Comparison of ENCODE assay signal across 8 cellular contexts in the genomic region with DNA sequence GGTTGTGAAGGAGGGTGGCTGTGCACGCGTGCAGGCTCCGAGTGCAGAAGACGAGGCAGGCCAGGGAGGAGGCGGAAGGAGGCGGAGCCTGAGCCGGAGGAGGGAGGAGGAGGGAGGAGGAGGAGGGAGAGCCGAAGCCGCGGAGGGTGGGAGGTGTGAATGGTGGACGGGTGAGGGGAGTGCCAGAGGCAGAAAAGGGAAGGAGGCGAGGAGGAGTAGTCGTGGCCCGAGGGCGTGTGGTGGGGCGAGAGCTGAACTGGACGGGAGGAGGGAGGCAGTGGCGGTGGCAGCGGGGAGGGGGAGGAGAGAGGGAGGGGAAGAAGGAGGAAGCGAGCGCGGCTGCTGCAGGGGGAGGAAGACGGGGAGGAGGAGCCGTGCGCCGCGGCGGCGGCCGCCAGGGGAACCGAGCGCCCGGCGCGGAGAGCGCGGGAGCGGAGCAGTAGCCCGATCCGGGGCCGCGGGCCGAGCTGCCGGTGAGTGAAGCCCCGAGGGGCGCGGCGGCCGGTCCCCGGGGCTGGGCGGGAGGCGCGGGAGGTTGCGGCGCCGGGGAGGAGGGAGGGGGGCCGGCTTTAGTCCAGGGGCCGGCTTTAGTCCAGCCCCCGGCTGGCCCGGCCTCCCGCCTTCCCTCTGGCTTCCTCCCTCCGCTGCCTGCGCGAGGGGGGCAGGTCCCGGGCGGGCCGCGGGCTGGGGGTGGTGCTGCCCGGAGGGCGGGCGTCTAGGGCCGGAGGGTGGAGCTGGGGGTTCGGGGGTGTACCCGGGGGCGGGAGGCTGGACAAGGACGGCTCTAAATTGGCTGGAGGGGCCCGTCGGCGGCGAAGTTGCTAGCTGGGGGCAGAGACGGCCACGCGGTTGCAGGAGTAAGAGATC. TPM values are rescaled to one million over a fixed set of nuclear protein-coding genes. Genes with fewer than 3 reads are reported as not detected.
DNase-seq lines count a peak whose midpoint lies in the region; ATAC-seq and TF ChIP-seq lines count a peak whose summit lies in the region.

A gene (plus strand): TSS at position 815 of the 867 bp plus-strand sequence. CDS start 661 bp downstream, outside the sequence.

- H3K36me3 ChIP-seq in endodermal cell (ENCODE audit: control insufficient read depth, insufficient read depth, low read length), result no peaks in the 10 kb centered on the region
- H3K36me3 ChIP-seq in mesodermal cell (ENCODE audit: control insufficient read depth, insufficient read depth, low read length), result peaks cover 7% of the 10 kb centered on the region

- no peak for TF ChIP-seq CTCF in CD4-positive, alpha-beta T cell (IDR thresholded peaks at IDR 0.05)
- TF ChIP-seq CTCF in endodermal cell (conservative IDR thresholded peaks at IDR 0.05), result peak; percentile 54

- ATAC-seq in CD4-positive, alpha-beta T cell (ENCODE audit: poor library complexity), result peak; percentile 82
- ATAC-seq in GM19452 (IDR thresholded peaks at IDR 0.05; ENCODE audit: unreplicated experiment), result peak; percentile 76

- intact Hi-C loops in CD4-positive, alpha-beta T cell (cut with DNase I, micrococcal nuclease), result loop anchor here in 1 of 2 experiments (5.0 kb wide), 4 partner anchors 270 to 1680 kb away; a partner anchor contains a TSS

- H3K4me3 ChIP-seq in endodermal cell (ENCODE audit: low read length), result peak within 1 kb of the TSS; percentile 70
- peak within 1 kb of the TSS; percentile 48 for H3K4me3 ChIP-seq in mesodermal cell (ENCODE audit: extremely low read depth, insufficient read depth, low read length, poor library complexity, severe bottlenecking)

- H3K27ac Mint-ChIP-seq in CD4-positive, alpha-beta T cell, result peak within 1 kb of the TSS; percentile 84
- peak within 1 kb of the TSS; percentile 93 for H3K27ac Mint-ChIP-seq in endodermal cell

- H3K4me1 ChIP-seq in endodermal cell (ENCODE audit: control insufficient read depth, insufficient read depth, low read length) (peaks cover 6% of the 10 kb centered on the region), mesodermal cell (ENCODE audit: control insufficient read depth, insufficient read depth, low read length, poor library complexity, severe bottlenecking) (peaks cover 31% of the 10 kb centered on the region)

- H3K9ac ChIP-seq in endodermal cell (ENCODE audit: extremely low read depth, low read length, poor library complexity, severe bottlenecking), result peak within 1 kb of the TSS; percentile 13

- no peaks in the 10 kb centered on the region for H3K27me3 Mint-ChIP-seq in CD4-positive, alpha-beta T cell
- no peaks in the 10 kb centered on the region for H3K27me3 Mint-ChIP-seq in endodermal cell (ENCODE audit: insufficient read depth)

- DNase-seq in CD4-positive, alpha-beta T cell, result peak; percentile 59 to 80 (median 74)
- DNase-seq in HK-2 (ENCODE audit: unreplicated experiment) (peak; percentile 83), NOMO-1 treated with DMSO at 0.1 percent for 48 hours (lab: John Stamatoyannopoulos, UW; ENCODE audit: unreplicated experiment) (peak; percentile 96), endodermal cell (peak; percentile 87)
- DNase-seq in activated CD8-positive, alpha-beta memory T cell treated with anti-CD3 and anti-CD28 coated beads for 48 hours (ENCODE audit: low read depth in 2 of 3, low spot score in 2 of 3), result peak; percentile 33 to 53 (median 44)
- peak; percentile 71 to 74 for DNase-seq in stimulated activated CD8-positive, alpha-beta memory T cell treated with anti-CD3 and anti-CD28 coated beads, Interleukin-15, amount 100 ng/mL, for 4 hours (ENCODE audit: low read depth in 2 of 2)

- H3K9me3 ChIP-seq in CD4-positive, alpha-beta T cell (ENCODE audit: control insufficient read depth, low read length), result no peaks in the 10 kb centered on the region
- H3K9me3 ChIP-seq in endodermal cell (ENCODE audit: control insufficient read depth, low read length), result no peaks in the 10 kb centered on the region
- H3K9me3 ChIP-seq in mesodermal cell (ENCODE audit: control insufficient read depth, low read length), result no peaks in the 10 kb centered on the region

- WGBS in endodermal cell (ENCODE audit: insufficient coverage in 1 of 2, insufficient read length in 1 of 2), 2 experiments, result 0% methylated on average over 7 to 44 of the region's 83 CpGs
- 0% methylated on average over 2 to 33 of the region's 83 CpGs for WGBS in mesodermal cell (ENCODE audit: insufficient coverage in 2 of 2), 2 experiments

- H3K27ac ChIP-seq in CD4-positive, alpha-beta T cell (ENCODE audit: low read depth, low read length), result peak within 1 kb of the TSS; percentile 29
- H3K27ac ChIP-seq in endodermal cell (ENCODE audit: low read depth, low read length), result peak within 1 kb of the TSS; percentile 24
- peak within 1 kb of the TSS; percentile 72 for H3K27ac ChIP-seq in mesodermal cell (ENCODE audit: low read depth, low read length, severe bottlenecking)

- H3K36me3 Mint-ChIP-seq in CD4-positive, alpha-beta T cell (ENCODE audit: low read depth), result peaks cover 12% of the 10 kb centered on the region
- peaks cover 5% of the 10 kb centered on the region for H3K36me3 Mint-ChIP-seq in endodermal cell (ENCODE audit: low read depth)

- CTCF ChIA-PET in CD4-positive, alpha-beta T cell (lab: Charles Lee), result no interaction called here

- no peaks in the 10 kb centered on the region for H3K9me3 Mint-ChIP-seq in CD4-positive, alpha-beta T cell
- no peaks in the 10 kb centered on the region for H3K9me3 Mint-ChIP-seq in endodermal cell

- H3K4me3 Mint-ChIP-seq in CD4-positive, alpha-beta T cell, result peak within 1 kb of the TSS; percentile 97
- H3K4me3 Mint-ChIP-seq in endodermal cell, result peak within 1 kb of the TSS; percentile 92

- H3K4me1 Mint-ChIP-seq in CD4-positive, alpha-beta T cell (ENCODE audit: low read depth), result peaks cover 44% of the 10 kb centered on the region
- H3K4me1 Mint-ChIP-seq in endodermal cell, result peaks cover 41% of the 10 kb centered on the region

- no peaks in the 10 kb centered on the region for H3K27me3 ChIP-seq in CD4-positive, alpha-beta T cell (ENCODE audit: control insufficient read depth, insufficient read depth, low read length)
- H3K27me3 ChIP-seq in endodermal cell (ENCODE audit: control insufficient read depth, insufficient read depth, low read length, poor library complexity, severe bottlenecking), result no peaks in the 10 kb centered on the region

- POLR2A ChIA-PET in CD4-positive, alpha-beta T cell (lab: Charles Lee), result interaction anchor here (0.8 to 1.6 kb wide), 5 partner anchors 11 to 1679 kb away, joined by 3 to 5 read pairs (median 3); a partner anchor contains a TSS

RNA-seq across cellular contexts. Expression of the gene that starts here (rescaled TPM):
- total RNA-seq in CD4-positive, alpha-beta T cell, result 10 to 100 TPM; 11.1 to 13.4 TPM
- 10 to 100 TPM; 30.4 to 50.7 TPM for total RNA-seq in endodermal cell
- 19.3 TPM for polyA plus RNA-seq in endodermal cell (2013, experiment 1 of 2)
- 23.4 TPM for polyA plus RNA-seq in endodermal cell (2013, experiment 2 of 2)
- 21.9 TPM for polyA plus RNA-seq in mesodermal cell (2013, experiment 1 of 2)
- 14.1 TPM for polyA plus RNA-seq in mesodermal cell (2013, experiment 2 of 2)

Comparison
In these comparisons a context has a peak if more than half of its experiments do, and no peak if none do; other contexts are left out.
1. Peak in every context shown above with its lines: DNase-seq, ATAC-seq, H3K4me3 ChIP-seq and H3K27ac ChIP-seq.
2. DNase-seq: peak in every context shown above with its lines; median percentile 96 in NOMO-1 treated with DMSO at 0.1 percent for 48 hours; 87 in endodermal cell; 83 in HK-2; 74 in CD4-positive, alpha-beta T cell; 72 in stimulated activated CD8-positive, alpha-beta memory T cell treated with anti-CD3 and anti-CD28 coated beads, Interleukin-15, amount 100 ng/mL, for 4 hours; 44 in activated CD8-positive, alpha-beta memory T cell treated with anti-CD3 and anti-CD28 coated beads for 48 hours.